Comparison of ENCODE assay signal across 22 cellular contexts in genomic region chr17:72913315-72913714, GRCh38.
"Had no signal": no experiment of that assay in that cellular context is flagged by ENCODE, and none has a peak within 500 bp of the region (broad histone marks: within the 10 kb centered on the region; RNA-seq: fewer than 3 reads in every experiment).

No MANE protein-coding gene starts in this region.

- H3K9me3 ChIP-seq: left lung, thoracic aorta, vagina had no signal

- H3K4me1 Mint-ChIP-seq: activated naive CD8-positive, alpha-beta T cell treated with anti-CD3 and anti-CD28 coated beads, Interleukin-2, amount 10 ng/mL, durations not matched to agents 7 days and 5 days; mesothelial cell of epicardium had no signal

- H3K36me3 ChIP-seq: thoracic aorta, vagina had no signal

- H3K4me1 ChIP-seq: left lung, vagina had no signal

- H3K9me3 Mint-ChIP-seq: activated CD4-positive, alpha-beta memory T cell treated with anti-CD3 and anti-CD28 coated beads for 36 hours; activated naive CD4-positive, alpha-beta T cell treated with anti-CD3 and anti-CD28 coated beads for 36 hours; activated naive CD8-positive, alpha-beta T cell treated with anti-CD3 and anti-CD28 coated beads, Interleukin-2, amount 10 ng/mL, durations not matched to agents 7 days and 5 days; immature natural killer cell; naive thymus-derived CD8-positive, alpha-beta T cell; type B pancreatic cell had no signal

- H3K4me3 Mint-ChIP-seq: activated CD4-positive, alpha-beta memory T cell treated with anti-CD3 and anti-CD28 coated beads for 36 hours; activated naive CD4-positive, alpha-beta T cell treated with anti-CD3 and anti-CD28 coated beads for 36 hours; activated naive CD8-positive, alpha-beta T cell treated with anti-CD3 and anti-CD28 coated beads, Interleukin-2, amount 10 ng/mL, durations not matched to agents 7 days and 5 days; immature natural killer cell; mesothelial cell of epicardium; naive thymus-derived CD8-positive, alpha-beta T cell; type B pancreatic cell had no signal

- H3K27ac Mint-ChIP-seq: activated CD4-positive, alpha-beta memory T cell treated with anti-CD3 and anti-CD28 coated beads for 36 hours; activated naive CD4-positive, alpha-beta T cell treated with anti-CD3 and anti-CD28 coated beads for 36 hours; activated naive CD8-positive, alpha-beta T cell treated with anti-CD3 and anti-CD28 coated beads, Interleukin-2, amount 10 ng/mL, durations not matched to agents 7 days and 5 days; immature natural killer cell; mesothelial cell of epicardium; naive thymus-derived CD8-positive, alpha-beta T cell; progenitor cell of endocrine pancreas; type B pancreatic cell had no signal

- H3K27ac ChIP-seq: hepatocyte, left lung, thoracic aorta, vagina had no signal

- H3K36me3 Mint-ChIP-seq: activated naive CD8-positive, alpha-beta T cell treated with anti-CD3 and anti-CD28 coated beads, Interleukin-2, amount 10 ng/mL, durations not matched to agents 7 days and 5 days had no signal

- H3K27me3 Mint-ChIP-seq: activated CD4-positive, alpha-beta memory T cell treated with anti-CD3 and anti-CD28 coated beads for 36 hours; activated naive CD8-positive, alpha-beta T cell treated with anti-CD3 and anti-CD28 coated beads, Interleukin-2, amount 10 ng/mL, durations not matched to agents 7 days and 5 days; naive thymus-derived CD8-positive, alpha-beta T cell; type B pancreatic cell had no signal

- DNase-seq: activated CD4-positive, alpha-beta memory T cell treated with anti-CD3 and anti-CD28 coated beads for 36 hours; activated CD4-positive, alpha-beta T cell treated with anti-CD3 and anti-CD28 coated beads for 48 hours; activated effector memory CD4-positive, alpha-beta T cell treated with Interleukin-2 at 50 U/mL for 16 hours; activated naive CD4-positive, alpha-beta T cell treated with anti-CD3 and anti-CD28 coated beads for 36 hours; activated naive CD8-positive, alpha-beta T cell treated with anti-CD3 and anti-CD28 coated beads, Interleukin-2, amount 10 ng/mL, durations not matched to agents 7 days and 5 days; activated T-cell treated with anti-CD3 and anti-CD28 coated beads, Interleukin-2, amount 50 U/mL, for 48 hours; amygdala; effector CD4-positive, alpha-beta T cell; erythroblast; glutamatergic neuron; immature natural killer cell; left lung; naive thymus-derived CD8-positive, alpha-beta T cell; stimulated activated CD4-positive, alpha-beta T cell treated with anti-CD3 and anti-CD28 coated beads, Interleukin-4, amount 100 ng/mL, for 24 hours; stimulated activated naive CD4-positive, alpha-beta T cell treated with Interleukin-2 at 50 U/mL for 16 hours had no signal

- ATAC-seq: left lung; naive thymus-derived CD8-positive, alpha-beta T cell had no signal

- H3K4me3 ChIP-seq: hepatocyte, left lung, lung, thoracic aorta, vagina had no signal

- H3K27me3 ChIP-seq: hepatocyte, left lung, vagina had no signal
